24 cellular contexts compared by ENCODE assay signal in genomic region chr7:91348686-91349085, GRCh38.
DNase-seq lines count a peak whose midpoint lies in the region; ATAC-seq and TF ChIP-seq lines count a peak whose summit lies in the region.
"Had no signal": no experiment of that assay in that cellular context is flagged by ENCODE, and none has a peak within 500 bp of the region (broad histone marks: within the 10 kb centered on the region; RNA-seq: fewer than 3 reads in every experiment).

No MANE protein-coding gene starts in this region.

- ATAC-seq in right lobe of liver (peak in 3 of 4 donors; percentile 28 to 66 (median 35)), HG03571 (IDR thresholded peaks at IDR 0.05; ENCODE audit: unreplicated experiment) (no peak), left lung (no peak), GM21737 (IDR thresholded peaks at IDR 0.05; ENCODE audit: unreplicated experiment) (no peak)
- ATAC-seq: activated CD8-positive, alpha-beta T cell treated with anti-CD3 and anti-CD28 coated beads, Interleukin-2, amount 10 ng/mL, durations not matched to agents 7 days and 5 days had no signal

- H3K4me1 ChIP-seq in GM23248 (ENCODE audit: insufficient read depth) = no peaks in the 10 kb centered on the region; the same call in 1 of the 2 replicates
- peaks cover 0 to 2% (median 0%) of the 10 kb centered on the region in 4 donors for H3K4me1 ChIP-seq in right lobe of liver
- peaks cover 11 to 29% of the 10 kb centered on the region in 2 donors for H3K4me1 ChIP-seq in left lung

- no peak overlapping the region for H3K4me3 ChIP-seq in GM23248
- no peak overlapping the region for H3K4me3 ChIP-seq in cardiac fibroblast (replicated peaks in 1 of 2; ENCODE audit: low read depth in 2 of 2, low read length in 2 of 2)
- H3K4me3 ChIP-seq in right lobe of liver = no peak overlapping the region
- no peak overlapping the region for H3K4me3 ChIP-seq in left lung
- H3K4me3 ChIP-seq: heart right ventricle, lung, right atrium auricular region had no signal

- TF ChIP-seq CTCF in cardiac fibroblast (IDR thresholded peaks at IDR 0.05; ENCODE audit: low read depth, low read length) (no peak), right lobe of liver (IDR thresholded peaks at IDR 0.05) (no peak), left lung (IDR thresholded peaks at IDR 0.05) (no peak)

- H3K9me2 ChIP-seq in GM23248 (ENCODE audit: insufficient read depth) = no peaks in the 10 kb centered on the region

- no peaks in the 10 kb centered on the region for H3F3A ChIP-seq in GM23248 (ENCODE audit: insufficient read depth)

- H4K20me1 ChIP-seq in GM23248 (ENCODE audit: insufficient read depth) = no peaks in the 10 kb centered on the region

- in situ Hi-C loops in ACHN (cut with HindIII; ENCODE audit: low pct_ligation_motif_present, low pct_unique_long_range_greater_than_20kb, low sequenced_read_pairs) (no loop called here), GM23248 (cut with MboI) (no loop called here)

- H3K79me2 ChIP-seq in GM23248 (ENCODE audit: insufficient read depth) = no peaks in the 10 kb centered on the region

- intact Hi-C loops in right lobe of liver (cut with DNase I) (no loop called here), left lung (cut with DNase I) (no loop called here)

- H3K27ac ChIP-seq in GM23248 (no peak overlapping the region), right lobe of liver (no peak overlapping the region), left lung (no peak overlapping the region)
- H3K27ac ChIP-seq: heart right ventricle, right atrium auricular region had no signal

- no peak overlapping the region for H3K9ac ChIP-seq in GM23248

- TF ChIP-seq POLR2A in right lobe of liver (IDR thresholded peaks at IDR 0.05) = no peak

- no peaks in the 10 kb centered on the region for H3K36me3 ChIP-seq in GM23248 (ENCODE audit: low read depth)
- no peaks in the 10 kb centered on the region for H3K36me3 ChIP-seq in right lobe of liver
- H3K36me3 ChIP-seq in left lung = no peaks in the 10 kb centered on the region
- H3K36me3 ChIP-seq: heart right ventricle, right atrium auricular region had no signal

- H2AFZ ChIP-seq in GM23248 = no peak overlapping the region

- H3K27me3 ChIP-seq in GM23248 (replicated peaks; ENCODE audit: insufficient read depth) = peaks cover 65% of the 10 kb centered on the region
- H3K27me3 ChIP-seq in right lobe of liver = no peaks in the 10 kb centered on the region
- H3K27me3 ChIP-seq in left lung = no peaks in the 10 kb centered on the region
- H3K27me3 ChIP-seq: right atrium auricular region had no signal

- DNase-seq in ACHN (peak; percentile 9), GM23248 (peak; percentile 29), cardiac fibroblast (ENCODE audit: low read depth in 2 of 2) (peak; percentile 47 to 71), right lobe of liver (no peak), left lung (no peak)
- no peak for DNase-seq in stimulated activated CD4-positive, alpha-beta T cell treated with anti-CD3 and anti-CD28 coated beads, Interleukin-1b, Interleukin-23, amount 100 ng/mL, for 48 hours
- DNase-seq: activated CD4-positive, CD25-positive, alpha-beta regulatory T cell treated with anti-CD3 and anti-CD28 coated beads, Interleukin-2, amount 50 U/mL, for 72 hours; activated CD8-positive, alpha-beta T cell treated with anti-CD3 and anti-CD28 coated beads, Interleukin-2, amount 10 ng/mL, durations not matched to agents 7 days and 5 days; activated naive CD4-positive, alpha-beta T cell; activated T-cell treated with anti-CD3 and anti-CD28 coated beads, Interleukin-2, amount 50 U/mL, for 24 hours; CD4-positive, alpha-beta T cell; DMS153; endodermal cell; heart right ventricle; Kasumi-1; naive B cell; NCI-H1092 treated with DMSO at 0.1 percent for 48 hours; NCI-H524 treated with DMSO at 0.1 percent for 48 hours; RPMI8226; T1000 had no signal

- H3K4me2 ChIP-seq in GM23248 (ENCODE audit: unreplicated experiment) = no peak overlapping the region

- H3K9me3 ChIP-seq in GM23248 (ENCODE audit: low read depth) (no peaks in the 10 kb centered on the region), right lobe of liver (no peaks in the 10 kb centered on the region), left lung (no peaks in the 10 kb centered on the region)
- H3K9me3 ChIP-seq: heart right ventricle, right atrium auricular region had no signal

Comparison
In these comparisons a context has a peak if more than half of its experiments do, and no peak if none do; other contexts are left out.
1. DNase-seq: peak in ACHN (single experiment), GM23248 (single experiment) and cardiac fibroblast (2 of 2); none in right lobe of liver (0 of 3), left lung (0 of 2) and stimulated activated CD4-positive, alpha-beta T cell treated with anti-CD3 and anti-CD28 coated beads, Interleukin-1b, Interleukin-23, amount 100 ng/mL, for 48 hours (single experiment).
2. ATAC-seq: peak in right lobe of liver (3 of 4); none in HG03571 (single experiment), left lung (single experiment) and GM21737 (single experiment).